ENCODE assay signal across 1 cellular context in genomic region chr9:95875305-95876137, GRCh38.
TF ChIP-seq lines count a peak whose summit lies in the region.

Gene ERCC6L2 (plus strand): TSS chr9:95875691. CDS start chr9:95876039, 348 bp downstream.

TF ChIP-seq in K562, 482 proteins besides CTCF, POLR2A, EP300 and RAD21 (continued from another document and continues in another):
- no peak; the same call in 1 of the 2 replicates for TF ChIP-seq ZNF12 (CRISPR knock-in tag; IDR thresholded peaks at IDR 0.05)
- peak; percentile 99 for TF ChIP-seq GABPB1 (CRISPR knock-in tag; IDR thresholded peaks at IDR 0.05)
- peak; percentile 27; the same call in 1 of the 2 replicates for TF ChIP-seq ERF (CRISPR knock-in tag; IDR thresholded peaks at IDR 0.05)
- no peak for TF ChIP-seq FOXK1 (CRISPR knock-in tag; IDR thresholded peaks at IDR 0.05; ENCODE audit: borderline replicate concordance)
- no peak for TF ChIP-seq MCM2 (IDR thresholded peaks at IDR 0.05; ENCODE audit: low read depth)
- peak; percentile 81 for TF ChIP-seq HNRNPLL (IDR thresholded peaks at IDR 0.05; ENCODE audit: low read depth, low read length, poor library complexity, severe bottlenecking)
- TF ChIP-seq, protein P1, sequence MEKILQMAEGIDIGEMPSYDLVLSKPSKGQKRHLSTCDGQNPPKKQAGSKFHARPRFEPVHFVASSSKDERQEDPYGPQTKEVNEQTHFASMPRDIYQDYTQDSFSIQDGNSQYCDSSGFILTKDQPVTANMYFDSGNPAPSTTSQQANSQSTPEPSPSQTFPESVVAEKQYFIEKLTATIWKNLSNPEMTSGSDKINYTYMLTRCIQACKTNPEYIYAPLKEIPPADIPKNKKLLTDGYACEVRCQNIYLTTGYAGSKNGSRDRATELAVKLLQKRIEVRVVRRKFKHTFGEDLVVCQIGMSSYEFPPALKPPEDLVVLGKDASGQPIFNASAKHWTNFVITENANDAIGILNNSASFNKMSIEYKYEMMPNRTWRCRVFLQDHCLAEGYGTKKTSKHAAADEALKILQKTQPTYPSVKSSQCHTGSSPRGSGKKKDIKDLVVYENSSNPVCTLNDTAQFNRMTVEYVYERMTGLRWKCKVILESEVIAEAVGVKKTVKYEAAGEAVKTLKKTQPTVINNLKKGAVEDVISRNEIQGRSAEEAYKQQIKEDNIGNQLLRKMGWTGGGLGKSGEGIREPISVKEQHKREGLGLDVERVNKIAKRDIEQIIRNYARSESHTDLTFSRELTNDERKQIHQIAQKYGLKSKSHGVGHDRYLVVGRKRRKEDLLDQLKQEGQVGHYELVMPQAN (IDR thresholded peaks at IDR 0.05; ENCODE audit: borderline replicate concordance) = no peak
- TF ChIP-seq SMAD2 (IDR thresholded peaks at IDR 0.05; ENCODE audit: low read depth, low read length) = no peak
- TF ChIP-seq FOXA1 (IDR thresholded peaks at IDR 0.05; ENCODE audit: borderline replicate concordance) = no peak
- TF ChIP-seq BRF1 (IDR thresholded peaks at IDR 0.05; ENCODE audit: borderline replicate concordance, extremely low read depth, insufficient read length) = no peak
- no peak for TF ChIP-seq TGIF2 (CRISPR knock-in tag; IDR thresholded peaks at IDR 0.05)
- TF ChIP-seq JUND (IDR thresholded peaks at IDR 0.05; ENCODE audit: borderline replicate concordance, low read depth, low read length) = no peak; the same call in 1 of the 2 replicates
- no peak; the same call in 2 of the 3 replicates for TF ChIP-seq JUND (tag; IDR thresholded peaks at IDR 0.05; ENCODE audit: borderline replicate concordance, low read depth, low read length)
- TF ChIP-seq ZNF740 (CRISPR knock-in tag; IDR thresholded peaks at IDR 0.05) = peak; percentile 72; the same call in 1 of the 2 replicates
- no peak for TF ChIP-seq ZNF740 (tag; IDR thresholded peaks at IDR 0.05)
- peak; percentile 97 for TF ChIP-seq NCOA1 (IDR thresholded peaks at IDR 0.05; ENCODE audit: low read depth)
- peak; percentile 63 for TF ChIP-seq PRPF4 (IDR thresholded peaks at IDR 0.05; ENCODE audit: insufficient read depth, low read depth, low read length, poor library complexity, severe bottlenecking)
- TF ChIP-seq ASH1L (IDR thresholded peaks at IDR 0.05; ENCODE audit: borderline replicate concordance, low read depth, partially characterized antibody) = peak; percentile 91
- TF ChIP-seq, protein P2, sequence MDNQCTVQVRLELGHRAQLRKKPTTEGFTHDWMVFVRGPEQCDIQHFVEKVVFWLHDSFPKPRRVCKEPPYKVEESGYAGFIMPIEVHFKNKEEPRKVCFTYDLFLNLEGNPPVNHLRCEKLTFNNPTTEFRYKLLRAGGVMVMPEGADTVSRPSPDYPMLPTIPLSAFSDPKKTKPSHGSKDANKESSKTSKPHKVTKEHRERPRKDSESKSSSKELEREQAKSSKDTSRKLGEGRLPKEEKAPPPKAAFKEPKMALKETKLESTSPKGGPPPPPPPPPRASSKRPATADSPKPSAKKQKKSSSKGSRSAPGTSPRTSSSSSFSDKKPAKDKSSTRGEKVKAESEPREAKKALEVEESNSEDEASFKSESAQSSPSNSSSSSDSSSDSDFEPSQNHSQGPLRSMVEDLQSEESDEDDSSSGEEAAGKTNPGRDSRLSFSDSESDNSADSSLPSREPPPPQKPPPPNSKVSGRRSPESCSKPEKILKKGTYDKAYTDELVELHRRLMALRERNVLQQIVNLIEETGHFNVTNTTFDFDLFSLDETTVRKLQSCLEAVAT (IDR thresholded peaks at IDR 0.05) = peak; percentile 31 to 67; a peak in 2 of 4 replicates
- peak; percentile 77 for TF ChIP-seq HDAC8 (tag; IDR thresholded peaks at IDR 0.05)
- peak; percentile 97 for TF ChIP-seq GTF2E2 (tag; IDR thresholded peaks at IDR 0.05)
- TF ChIP-seq EGR1 (conservative IDR thresholded peaks at IDR 0.05) = peak; percentile 86
- no peak for TF ChIP-seq POLR3G (IDR thresholded peaks at IDR 0.05; ENCODE audit: extremely low read depth, insufficient read length, insufficient replicate concordance)
- TF ChIP-seq REST (CRISPR knock-in tag; IDR thresholded peaks at IDR 0.05; ENCODE audit: low read depth) = peak; percentile 80; the same call in 1 of the 2 replicates
- TF ChIP-seq, protein P3, sequence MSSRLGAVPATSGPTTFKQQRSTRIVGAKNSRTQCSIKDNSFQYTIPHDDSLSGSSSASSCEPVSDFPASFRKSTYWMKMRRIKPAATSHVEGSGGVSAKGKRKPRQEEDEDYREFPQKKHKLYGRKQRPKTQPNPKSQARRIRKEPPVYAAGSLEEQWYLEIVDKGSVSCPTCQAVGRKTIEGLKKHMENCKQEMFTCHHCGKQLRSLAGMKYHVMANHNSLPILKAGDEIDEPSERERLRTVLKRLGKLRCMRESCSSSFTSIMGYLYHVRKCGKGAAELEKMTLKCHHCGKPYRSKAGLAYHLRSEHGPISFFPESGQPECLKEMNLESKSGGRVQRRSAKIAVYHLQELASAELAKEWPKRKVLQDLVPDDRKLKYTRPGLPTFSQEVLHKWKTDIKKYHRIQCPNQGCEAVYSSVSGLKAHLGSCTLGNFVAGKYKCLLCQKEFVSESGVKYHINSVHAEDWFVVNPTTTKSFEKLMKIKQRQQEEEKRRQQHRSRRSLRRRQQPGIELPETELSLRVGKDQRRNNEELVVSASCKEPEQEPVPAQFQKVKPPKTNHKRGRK (tag; IDR thresholded peaks at IDR 0.05) = no peak
- peak; percentile 93 for TF ChIP-seq ZBED1 (IDR thresholded peaks at IDR 0.05)
- TF ChIP-seq HDAC1 (IDR thresholded peaks at IDR 0.05) = peak in 1 of 2 experiments; percentile 64; a peak in 1 of 4 replicates
- TF ChIP-seq MXI1 (IDR thresholded peaks at IDR 0.05; ENCODE audit: low read depth, low read length) = peak; percentile 81
- TF ChIP-seq HMGN3 (IDR thresholded peaks at IDR 0.05; ENCODE audit: borderline replicate concordance, extremely low read depth, insufficient read length, low read depth, low read length) = peak; percentile 69
- TF ChIP-seq, protein P4, sequence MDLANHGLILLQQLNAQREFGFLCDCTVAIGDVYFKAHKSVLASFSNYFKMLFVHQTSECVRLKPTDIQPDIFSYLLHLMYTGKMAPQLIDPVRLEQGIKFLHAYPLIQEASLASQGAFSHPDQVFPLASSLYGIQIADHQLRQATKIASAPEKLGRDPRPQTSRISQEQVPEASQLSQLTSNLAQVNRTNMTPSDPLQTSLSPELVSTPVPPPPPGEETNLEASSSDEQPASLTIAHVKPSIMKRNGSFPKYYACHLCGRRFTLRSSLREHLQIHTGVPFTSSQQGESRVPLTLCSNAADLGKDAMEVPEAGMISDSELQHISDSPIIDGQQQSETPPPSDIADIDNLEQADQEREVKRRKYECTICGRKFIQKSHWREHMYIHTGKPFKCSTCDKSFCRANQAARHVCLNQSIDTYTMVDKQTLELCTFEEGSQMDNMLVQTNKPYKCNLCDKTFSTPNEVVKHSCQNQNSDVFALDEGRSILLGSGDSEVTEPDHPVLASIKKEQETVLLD (IDR thresholded peaks at IDR 0.05) = no peak
- TF ChIP-seq, protein P5, sequence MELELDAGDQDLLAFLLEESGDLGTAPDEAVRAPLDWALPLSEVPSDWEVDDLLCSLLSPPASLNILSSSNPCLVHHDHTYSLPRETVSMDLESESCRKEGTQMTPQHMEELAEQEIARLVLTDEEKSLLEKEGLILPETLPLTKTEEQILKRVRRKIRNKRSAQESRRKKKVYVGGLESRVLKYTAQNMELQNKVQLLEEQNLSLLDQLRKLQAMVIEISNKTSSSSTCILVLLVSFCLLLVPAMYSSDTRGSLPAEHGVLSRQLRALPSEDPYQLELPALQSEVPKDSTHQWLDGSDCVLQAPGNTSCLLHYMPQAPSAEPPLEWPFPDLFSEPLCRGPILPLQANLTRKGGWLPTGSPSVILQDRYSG (tag; conservative IDR thresholded peaks at IDR 0.05; ENCODE audit: low read depth) = peak; percentile 66; the same call in 1 of the 2 replicates
- no peak for TF ChIP-seq SP2 (IDR thresholded peaks at IDR 0.05; ENCODE audit: extremely low read depth, low read depth, low read length, poor library complexity, severe bottlenecking)
- TF ChIP-seq RBM25 (IDR thresholded peaks at IDR 0.05; ENCODE audit: low read depth, low read length, severe bottlenecking) = peak; percentile 98
- TF ChIP-seq, protein P6, sequence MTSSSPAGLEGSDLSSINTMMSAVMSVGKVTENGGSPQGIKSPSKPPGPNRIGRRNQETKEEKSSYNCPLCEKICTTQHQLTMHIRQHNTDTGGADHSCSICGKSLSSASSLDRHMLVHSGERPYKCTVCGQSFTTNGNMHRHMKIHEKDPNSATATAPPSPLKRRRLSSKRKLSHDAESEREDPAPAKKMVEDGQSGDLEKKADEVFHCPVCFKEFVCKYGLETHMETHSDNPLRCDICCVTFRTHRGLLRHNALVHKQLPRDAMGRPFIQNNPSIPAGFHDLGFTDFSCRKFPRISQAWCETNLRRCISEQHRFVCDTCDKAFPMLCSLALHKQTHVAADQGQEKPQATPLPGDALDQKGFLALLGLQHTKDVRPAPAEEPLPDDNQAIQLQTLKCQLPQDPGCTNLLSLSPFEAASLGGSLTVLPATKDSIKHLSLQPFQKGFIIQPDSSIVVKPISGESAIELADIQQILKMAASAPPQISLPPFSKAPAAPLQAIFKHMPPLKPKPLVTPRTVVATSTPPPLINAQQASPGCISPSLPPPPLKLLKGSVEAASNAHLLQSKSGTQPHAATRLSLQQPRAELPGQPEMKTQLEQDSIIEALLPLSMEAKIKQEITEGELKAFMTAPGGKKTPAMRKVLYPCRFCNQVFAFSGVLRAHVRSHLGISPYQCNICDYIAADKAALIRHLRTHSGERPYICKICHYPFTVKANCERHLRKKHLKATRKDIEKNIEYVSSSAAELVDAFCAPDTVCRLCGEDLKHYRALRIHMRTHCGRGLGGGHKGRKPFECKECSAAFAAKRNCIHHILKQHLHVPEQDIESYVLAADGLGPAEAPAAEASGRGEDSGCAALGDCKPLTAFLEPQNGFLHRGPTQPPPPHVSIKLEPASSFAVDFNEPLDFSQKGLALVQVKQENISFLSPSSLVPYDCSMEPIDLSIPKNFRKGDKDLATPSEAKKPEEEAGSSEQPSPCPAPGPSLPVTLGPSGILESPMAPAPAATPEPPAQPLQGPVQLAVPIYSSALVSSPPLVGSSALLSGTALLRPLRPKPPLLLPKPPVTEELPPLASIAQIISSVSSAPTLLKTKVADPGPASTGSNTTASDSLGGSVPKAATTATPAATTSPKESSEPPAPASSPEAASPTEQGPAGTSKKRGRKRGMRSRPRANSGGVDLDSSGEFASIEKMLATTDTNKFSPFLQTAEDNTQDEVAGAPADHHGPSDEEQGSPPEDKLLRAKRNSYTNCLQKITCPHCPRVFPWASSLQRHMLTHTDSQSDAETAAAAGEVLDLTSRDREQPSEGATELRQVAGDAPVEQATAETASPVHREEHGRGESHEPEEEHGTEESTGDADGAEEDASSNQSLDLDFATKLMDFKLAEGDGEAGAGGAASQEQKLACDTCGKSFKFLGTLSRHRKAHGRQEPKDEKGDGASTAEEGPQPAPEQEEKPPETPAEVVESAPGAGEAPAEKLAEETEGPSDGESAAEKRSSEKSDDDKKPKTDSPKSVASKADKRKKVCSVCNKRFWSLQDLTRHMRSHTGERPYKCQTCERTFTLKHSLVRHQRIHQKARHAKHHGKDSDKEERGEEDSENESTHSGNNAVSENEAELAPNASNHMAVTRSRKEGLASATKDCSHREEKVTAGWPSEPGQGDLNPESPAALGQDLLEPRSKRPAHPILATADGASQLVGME (CRISPR knock-in tag; IDR thresholded peaks at IDR 0.05) = peak; percentile 69; the same call in 1 of the 2 replicates
- TF ChIP-seq, protein P7, sequence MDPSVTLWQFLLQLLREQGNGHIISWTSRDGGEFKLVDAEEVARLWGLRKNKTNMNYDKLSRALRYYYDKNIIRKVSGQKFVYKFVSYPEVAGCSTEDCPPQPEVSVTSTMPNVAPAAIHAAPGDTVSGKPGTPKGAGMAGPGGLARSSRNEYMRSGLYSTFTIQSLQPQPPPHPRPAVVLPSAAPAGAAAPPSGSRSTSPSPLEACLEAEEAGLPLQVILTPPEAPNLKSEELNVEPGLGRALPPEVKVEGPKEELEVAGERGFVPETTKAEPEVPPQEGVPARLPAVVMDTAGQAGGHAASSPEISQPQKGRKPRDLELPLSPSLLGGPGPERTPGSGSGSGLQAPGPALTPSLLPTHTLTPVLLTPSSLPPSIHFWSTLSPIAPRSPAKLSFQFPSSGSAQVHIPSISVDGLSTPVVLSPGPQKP (CRISPR knock-in tag; IDR thresholded peaks at IDR 0.05) = no peak
- no peak for TF ChIP-seq ZNF695 (CRISPR knock-in tag; IDR thresholded peaks at IDR 0.05)
- no peak for TF ChIP-seq ZC3H4 (CRISPR knock-in tag; IDR thresholded peaks at IDR 0.05; ENCODE audit: borderline replicate concordance)
- peak; percentile 97 for TF ChIP-seq TAF9B (IDR thresholded peaks at IDR 0.05; ENCODE audit: partially characterized antibody)
- peak; percentile 98 for TF ChIP-seq NFRKB (IDR thresholded peaks at IDR 0.05; ENCODE audit: low read depth)
- no peak for TF ChIP-seq ZNF140 (CRISPR knock-in tag; IDR thresholded peaks at IDR 0.05)
